ENCODE assay signal across 8 cellular contexts in the genomic region with DNA sequence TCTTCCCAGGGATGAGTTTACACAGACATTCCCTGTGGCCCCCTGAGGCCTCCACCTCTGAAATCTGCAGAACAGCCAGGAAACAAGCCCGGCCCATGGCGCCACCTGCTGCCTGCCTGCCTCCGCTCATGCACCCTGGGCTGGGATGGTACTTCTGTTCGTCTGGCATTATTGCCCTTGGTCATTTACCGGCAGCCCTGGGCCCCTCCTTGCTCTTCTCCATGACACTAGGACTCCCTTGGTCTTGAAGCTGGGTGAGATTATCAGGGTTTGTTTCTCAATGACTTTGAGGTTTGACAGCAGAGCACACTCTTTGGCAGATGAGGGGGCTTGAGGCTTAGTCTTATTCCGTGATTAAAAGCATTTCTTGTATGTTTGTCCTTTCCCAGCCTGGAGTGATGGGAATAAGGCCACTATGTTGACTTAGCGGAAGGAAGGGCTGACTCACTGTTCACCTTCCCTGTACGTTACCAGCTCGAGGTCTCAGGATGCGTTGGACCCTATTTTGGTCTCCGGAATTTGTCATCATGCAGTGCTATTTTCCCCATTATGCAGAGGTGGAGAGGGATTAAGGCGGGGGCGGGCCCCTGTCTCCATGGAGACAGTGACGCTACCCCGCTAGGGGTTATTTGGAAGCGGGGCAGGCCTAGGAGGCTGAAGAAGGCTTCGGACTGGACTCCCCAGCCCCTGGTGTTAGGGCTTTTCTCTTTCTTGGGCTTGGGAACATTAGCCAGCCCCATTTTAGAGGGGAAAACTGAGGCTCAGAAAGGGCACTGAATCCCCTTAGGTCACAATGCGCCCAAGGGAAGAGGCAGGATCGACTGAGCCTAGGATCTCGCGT. TPM values are rescaled to one million over a fixed set of nuclear protein-coding genes. Genes with fewer than 3 reads are reported as not detected.
DNase-seq lines count a peak whose midpoint lies in the region; ATAC-seq and TF ChIP-seq lines count a peak whose summit lies in the region.

No MANE protein-coding gene starts in this region.

- TF ChIP-seq CTCF in Peyer's patch (IDR thresholded peaks at IDR 0.05) (peak in 5 of 6 experiments; percentile 43 to 74 (median 57)), fibroblast of the aortic adventitia (IDR thresholded peaks at IDR 0.05; ENCODE audit: insufficient read depth, low read length) (peak; percentile 76)

- no peaks in the 10 kb centered on the region for H3K27me3 Mint-ChIP-seq in natural killer cell treated with Interleukin-12 subunit alpha and Interleukin-12 subunit beta and Interleukin-15 and Interleukin-18, amount 100 ng/mL, for 72 hours

- peak overlapping the region; percentile 77 to 90 (median 84) for H3K27ac ChIP-seq in Peyer's patch

- H3K27ac Mint-ChIP-seq in natural killer cell treated with Interleukin-12 subunit alpha and Interleukin-12 subunit beta and Interleukin-15 and Interleukin-18, amount 100 ng/mL, for 72 hours, result peak overlapping the region; percentile 87 to 95

- peaks cover 4% of the 10 kb centered on the region for H3K36me3 Mint-ChIP-seq in natural killer cell treated with Interleukin-12 subunit alpha and Interleukin-12 subunit beta and Interleukin-15 and Interleukin-18, amount 100 ng/mL, for 72 hours

- H3K4me3 Mint-ChIP-seq in natural killer cell treated with Interleukin-12 subunit alpha and Interleukin-12 subunit beta and Interleukin-15 and Interleukin-18, amount 100 ng/mL, for 72 hours, result peak overlapping the region; percentile 94

- H3K9me3 Mint-ChIP-seq in natural killer cell treated with Interleukin-12 subunit alpha and Interleukin-12 subunit beta and Interleukin-15 and Interleukin-18, amount 100 ng/mL, for 72 hours, result no peaks in the 10 kb centered on the region

- TF ChIP-seq POLR2A in Peyer's patch (IDR thresholded peaks at IDR 0.05), result no peak

- peaks cover 24 to 27% of the 10 kb centered on the region in 2 donors for H3K4me1 Mint-ChIP-seq in natural killer cell treated with Interleukin-12 subunit alpha and Interleukin-12 subunit beta and Interleukin-15 and Interleukin-18, amount 100 ng/mL, for 72 hours (ENCODE audit: low read depth in 2 of 2)

- H3K27me3 ChIP-seq in Peyer's patch, result no peaks in the 10 kb centered on the region

- ATAC-seq in GM21423 (IDR thresholded peaks at IDR 0.05; ENCODE audit: unreplicated experiment), result peak; percentile 28
- ATAC-seq in natural killer cell treated with Interleukin-12 subunit alpha and Interleukin-12 subunit beta and Interleukin-15 and Interleukin-18, amount 100 ng/mL, for 72 hours, result peak; percentile 53 to 68
- ATAC-seq in stimulated activated naive CD8-positive, alpha-beta T cell treated with anti-CD3 and anti-CD28 coated beads, Interleukin-15, Interleukin-2, amounts not matched to agents 100 U/mL and 50 U/mL, for 24 hours, result peak; percentile 56

- DNase-seq in COR-L47 (lab: John Stamatoyannopoulos, UW) (peak; percentile 31), HuH-7 (ENCODE audit: low spot score) (peak; percentile 75), Peyer's patch (peak; percentile 61 to 87 (median 81)), fibroblast of the aortic adventitia (ENCODE audit: low read depth) (peak; percentile 62)
- DNase-seq in activated T-helper 9 cell treated with anti-CD3 and anti-CD28 coated beads, Interleukin-2, amount 50 U/mL, for 16 hours (ENCODE audit: low read depth), result peak; percentile 43
- no peak for DNase-seq in natural killer cell treated with Interleukin-12 subunit alpha and Interleukin-12 subunit beta and Interleukin-15 and Interleukin-18, amount 100 ng/mL, for 72 hours (ENCODE audit: low spot score)
- peak; percentile 79 for DNase-seq in stimulated activated naive CD8-positive, alpha-beta T cell treated with anti-CD3 and anti-CD28 coated beads, Interleukin-15, Interleukin-2, amounts not matched to agents 100 U/mL and 50 U/mL, for 24 hours

- peaks cover 0 to 9% (median 0%) of the 10 kb centered on the region in 3 donors for H3K36me3 ChIP-seq in Peyer's patch

- peaks cover 0 to 20% (median 6%) of the 10 kb centered on the region in 4 donors for H3K4me1 ChIP-seq in Peyer's patch

- H3K9me3 ChIP-seq in Peyer's patch, result no peaks in the 10 kb centered on the region

- peak overlapping the region; percentile 85 to 93 (median 88) for H3K4me3 ChIP-seq in Peyer's patch
- H3K4me3 ChIP-seq in fibroblast of the aortic adventitia (ENCODE audit: low read depth, low read length), result peak overlapping the region; percentile 93

RNA-seq across cellular contexts. Expression of a gene that starts 0.7 kb away (rescaled TPM):
- total RNA-seq in Peyer's patch (10 to 100 TPM; 26.1 to 47.0 (median 37.7) TPM), fibroblast of the aortic adventitia (ENCODE audit: low replicate concordance) (24.3 and 126 TPM in 2 replicates)
- 10 to 100 TPM; 24.0 to 42.8 TPM for total RNA-seq in natural killer cell treated with Interleukin-12 subunit alpha and Interleukin-12 subunit beta and Interleukin-15 and Interleukin-18, amount 100 ng/mL, for 72 hours

RNA-seq across cellular contexts. Expression of a gene that starts 58.6 kb away (rescaled TPM):
- 100 to 1,000 TPM in 1 of 4 donors, 10 to 100 TPM in 3; 35.0 to 120 (median 57.3) TPM for total RNA-seq in Peyer's patch
- 10.9 and 13.6 TPM in 2 replicates for total RNA-seq in fibroblast of the aortic adventitia (ENCODE audit: low replicate concordance)
- total RNA-seq in natural killer cell treated with Interleukin-12 subunit alpha and Interleukin-12 subunit beta and Interleukin-15 and Interleukin-18, amount 100 ng/mL, for 72 hours, result 10 to 100 TPM; 36.3 to 40.0 TPM
